ENCODE assay signal across 8 cellular contexts in the genomic region with DNA sequence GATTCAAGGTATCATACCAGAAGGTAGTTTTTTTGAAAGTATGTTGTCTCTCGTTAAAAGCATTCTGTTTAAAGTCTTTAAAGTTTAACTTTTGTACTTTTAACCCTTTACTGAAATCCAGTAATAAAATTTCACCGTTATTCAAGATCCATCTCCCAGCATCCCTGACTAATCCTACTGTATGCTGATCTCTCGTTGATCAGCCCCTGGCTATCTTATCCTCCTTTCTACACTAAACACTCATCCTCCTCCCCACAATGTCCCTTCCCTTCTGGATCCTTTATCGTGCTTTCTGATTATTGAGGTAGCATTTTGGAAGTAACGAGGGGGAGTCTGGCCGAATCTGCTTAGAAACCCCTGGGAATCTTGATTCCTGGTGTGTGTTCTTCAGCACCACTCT. TPM values are rescaled to one million over a fixed set of nuclear protein-coding genes. Genes with fewer than 3 reads are reported as not detected.
A peak's percentile ranks its signal among the peaks of the same experiment; 100 is the strongest.
DNase-seq lines count a peak whose midpoint lies in the region; ATAC-seq and TF ChIP-seq lines count a peak whose summit lies in the region.

No MANE protein-coding gene starts in this region.

- CTCF ChIA-PET in CD4-positive, alpha-beta T cell (lab: Charles Lee), result no interaction called here

- H3K4me3 ChIP-seq in Loucy (ENCODE audit: low read length, poor library complexity, severe bottlenecking) (peak overlapping the region; percentile 96), duodenal mucosa (ENCODE audit: low read depth in 1 of 2, low read length in 2 of 2) (peak overlapping the region; percentile 87 to 94)

- H3K9me3 Mint-ChIP-seq in CD4-positive, alpha-beta T cell, result no peaks in the 10 kb centered on the region
- no peaks in the 10 kb centered on the region for H3K9me3 Mint-ChIP-seq in nephron progenitor cell

- peaks cover 49% of the 10 kb centered on the region for H3K36me3 Mint-ChIP-seq in CD4-positive, alpha-beta T cell (ENCODE audit: low read depth)
- H3K36me3 Mint-ChIP-seq in nephron progenitor cell (ENCODE audit: low read depth), result peaks cover 20% of the 10 kb centered on the region

- ATAC-seq in CD4-positive, alpha-beta T cell (ENCODE audit: poor library complexity), result no peak
- ATAC-seq in GM21529 (IDR thresholded peaks at IDR 0.05; ENCODE audit: unreplicated experiment), result no peak

- H2AFZ ChIP-seq in Loucy (ENCODE audit: low read length), result no peak overlapping the region

- POLR2A ChIA-PET in CD4-positive, alpha-beta T cell (lab: Charles Lee), result interaction anchor here (0.6 to 11.0 kb wide), 9 partner anchors 12 to 256 kb away, joined by 3 to 575 read pairs (median 5); a partner anchor contains a TSS

- DNase-seq in CD4-positive, alpha-beta T cell, result no peak
- DNase-seq in nephron progenitor cell (no peak), NCI-H1105 (lab: John Stamatoyannopoulos, UW) (no peak), NCI-H2227 treated with DMSO at 0.1 percent for 48 hours (lab: John Stamatoyannopoulos, UW) (no peak), SKM-1 treated with dmso at 0.1 percent for 144 hours (lab: John Stamatoyannopoulos, UW; ENCODE audit: unreplicated experiment) (no peak)

- no peaks in the 10 kb centered on the region for H3K9me2 ChIP-seq in Loucy (replicated peaks; ENCODE audit: low read depth, low read length)

- H3K4me1 ChIP-seq in Loucy (ENCODE audit: insufficient read depth, low read length, poor library complexity, severe bottlenecking), result peaks cover 61% of the 10 kb centered on the region
- peaks cover 26 to 27% of the 10 kb centered on the region in 2 donors for H3K4me1 ChIP-seq in duodenal mucosa (ENCODE audit: control insufficient read depth in 1 of 2, insufficient read depth in 2 of 2, low read length in 2 of 2)

- TF ChIP-seq CTCF in CD4-positive, alpha-beta T cell (IDR thresholded peaks at IDR 0.05), result no peak
- TF ChIP-seq CTCF in Loucy (conservative IDR thresholded peaks at IDR 0.05; ENCODE audit: low read length) (no peak), nephron progenitor cell (IDR thresholded peaks at IDR 0.05) (no peak)

- H3K27me3 Mint-ChIP-seq in CD4-positive, alpha-beta T cell, result no peaks in the 10 kb centered on the region
- H3K27me3 Mint-ChIP-seq in nephron progenitor cell (ENCODE audit: low read depth, poor library complexity), result no peaks in the 10 kb centered on the region

- peak overlapping the region; percentile 95 for H3K4me3 Mint-ChIP-seq in CD4-positive, alpha-beta T cell
- H3K4me3 Mint-ChIP-seq in nephron progenitor cell, result peak overlapping the region; percentile 97

- intact Hi-C loops in CD4-positive, alpha-beta T cell (cut with DNase I, micrococcal nuclease), result loop anchor here in 1 of 2 experiments (2.0 to 5.0 kb wide), 2 partner anchors 25 to 174 kb away; a partner anchor contains a TSS

- peak overlapping the region; percentile 100 for H3K27ac Mint-ChIP-seq in CD4-positive, alpha-beta T cell
- H3K27ac Mint-ChIP-seq in nephron progenitor cell, result peak overlapping the region; percentile 83

- H3K27me3 ChIP-seq in CD4-positive, alpha-beta T cell (ENCODE audit: control insufficient read depth, insufficient read depth, low read length), result no peaks in the 10 kb centered on the region
- no peaks in the 10 kb centered on the region for H3K27me3 ChIP-seq in Loucy (ENCODE audit: insufficient read depth, low read length, poor library complexity, severe bottlenecking)
- no peaks in the 10 kb centered on the region for H3K27me3 ChIP-seq in duodenal mucosa (ENCODE audit: control insufficient read depth in 1 of 2, insufficient read depth in 2 of 2, low read length in 2 of 2)

- no peaks in the 10 kb centered on the region for H3F3A ChIP-seq in Loucy (ENCODE audit: low read depth)

- H3K9me3 ChIP-seq in CD4-positive, alpha-beta T cell (ENCODE audit: control insufficient read depth, low read length), result no peaks in the 10 kb centered on the region
- H3K9me3 ChIP-seq in Loucy (ENCODE audit: insufficient read depth, low read depth, low read length) (no peaks in the 10 kb centered on the region), duodenal mucosa (ENCODE audit: control insufficient read depth in 1 of 2, low read length in 2 of 2) (no peaks in the 10 kb centered on the region)

- peaks cover 61% of the 10 kb centered on the region for H4K20me1 ChIP-seq in Loucy (ENCODE audit: insufficient read depth, low read length, poor library complexity, severe bottlenecking)

- H3K79me2 ChIP-seq in Loucy (ENCODE audit: insufficient read depth, low read length), result peaks cover 78% of the 10 kb centered on the region

- H3K4me2 ChIP-seq in Loucy (ENCODE audit: low read depth, low read length, poor library complexity, severe bottlenecking), result peak overlapping the region; percentile 97

- H3K36me3 ChIP-seq in Loucy (ENCODE audit: insufficient read depth, low read length) (no peaks in the 10 kb centered on the region), duodenal mucosa (ENCODE audit: control insufficient read depth in 1 of 2, insufficient read depth in 2 of 2, low read length in 2 of 2) (peaks cover 0 to 4% of the 10 kb centered on the region in 2 donors)

- H3K9ac ChIP-seq in Loucy (ENCODE audit: low read depth, low read length, poor library complexity, severe bottlenecking) (peak overlapping the region; percentile 98), duodenal mucosa (ENCODE audit: low read depth in 1 of 2, low read length in 2 of 2) (peak overlapping the region; percentile 95 to 99)

- peak overlapping the region; percentile 98 for H3K27ac ChIP-seq in CD4-positive, alpha-beta T cell (ENCODE audit: low read depth, low read length)
- H3K27ac ChIP-seq in duodenal mucosa (ENCODE audit: low read depth, low read length), result no peak overlapping the region

- peaks cover 78% of the 10 kb centered on the region for H3K4me1 Mint-ChIP-seq in CD4-positive, alpha-beta T cell (ENCODE audit: low read depth)
- peaks cover 68% of the 10 kb centered on the region for H3K4me1 Mint-ChIP-seq in nephron progenitor cell

RNA-seq across cellular contexts. Expression of a gene that starts 1.3 kb away (rescaled TPM):
- 100 to 1,000 TPM; 146 to 147 TPM for total RNA-seq in CD4-positive, alpha-beta T cell
